9 cellular contexts compared by ENCODE assay signal in genomic region chr5:176653401-176653800, GRCh38. TPM values are rescaled to one million over a fixed set of nuclear protein-coding genes. Genes with fewer than 3 reads are reported as not detected.
A peak's percentile ranks its signal among the peaks of the same experiment; 100 is the strongest.
DNase-seq lines count a peak whose midpoint lies in the region; ATAC-seq, FAIRE-seq and TF ChIP-seq lines count a peak whose summit lies in the region.
"Had no signal": no experiment of that assay in that cellular context is flagged by ENCODE, and none has a peak within 500 bp of the region (broad histone marks: within the 10 kb centered on the region; RNA-seq: fewer than 3 reads in every experiment).

No MANE protein-coding gene starts in this region.

- CTCF ChIA-PET in PC-3 (lab: Charles Lee) (no interaction called here), HepG2 (lab: Yijun Ruan, JAX; ENCODE audit: low intra/inter-chr PET ratio, low total read pairs) (no interaction called here), A673 (lab: Charles Lee) (interaction anchor here (0.9 kb wide), 1 partner anchor 935 kb away, joined by 3 read pairs; no protein-coding TSS in a partner anchor)

- peaks cover 58% of the 10 kb centered on the region for H3K36me3 Mint-ChIP-seq in stimulated activated effector memory CD8-positive, alpha-beta T cell treated with anti-CD3 and anti-CD28 coated beads, Interleukin-12 subunit alpha, Interleukin-12 subunit beta, amount 100 ng/mL, for 72 hours

- TF ChIP-seq EP300 in HepG2 (IDR thresholded peaks at IDR 0.05; ENCODE audit: low read depth in 2 of 2, low read length in 2 of 2) (no peak), HepG2 (CRISPR knock-in tag; IDR thresholded peaks at IDR 0.05; ENCODE audit: borderline replicate concordance) (no peak)

- DNase-seq in PC-3 (peak; percentile 58), HepG2 (ENCODE audit: low spot score) (no peak), A673 (ENCODE audit: low spot score) (no peak), NCI-H1092 treated with DMSO at 0.1 percent for 48 hours (lab: John Stamatoyannopoulos, UW) (no peak)
- DNase-seq in activated T-cell treated with anti-CD3 and anti-CD28 coated beads, Interleukin-2, amount 50 U/mL, for 48 hours = peak; percentile 91 to 92
- peak; percentile 67 to 88 for DNase-seq in stimulated activated effector memory CD8-positive, alpha-beta T cell treated with anti-CD3 and anti-CD28 coated beads, Interleukin-12 subunit alpha, Interleukin-12 subunit beta, amount 100 ng/mL, for 72 hours (ENCODE audit: low spot score in 2 of 2)
- no peak for DNase-seq in central memory CD4-positive, alpha-beta T cell
- DNase-seq: foreskin melanocyte had no signal

- no peak for FAIRE-seq in HepG2 (lab: Jason Lieb, UNC)

- H3K4me3 ChIP-seq in PC-3 (ENCODE audit: low read length) (no peak overlapping the region), HepG2 (replicated peaks in 1 of 3; ENCODE audit: insufficient read depth in 1 of 3, low read depth in 2 of 3, low read length in 3 of 3) (no peak overlapping the region), A673 (ENCODE audit: low read depth, low read length, poor library complexity, severe bottlenecking) (no peak overlapping the region)

- H3K27me3 ChIP-seq in PC-3 (ENCODE audit: low read length) (no peaks in the 10 kb centered on the region), HepG2 (ENCODE audit: control insufficient read depth in 1 of 2, insufficient read depth in 2 of 2, low read length in 2 of 2) (no peaks in the 10 kb centered on the region), A673 (replicated peaks; ENCODE audit: insufficient read depth, low read depth, low read length, poor library complexity) (no peaks in the 10 kb centered on the region)

- no peaks in the 10 kb centered on the region for H3K9me2 ChIP-seq in PC-3 (replicated peaks; ENCODE audit: low read length)

- peaks cover 10% of the 10 kb centered on the region; the same call in 1 of the 2 replicates for H4K20me1 ChIP-seq in PC-3 (ENCODE audit: low read length)
- no peaks in the 10 kb centered on the region for H4K20me1 ChIP-seq in HepG2 (ENCODE audit: insufficient read depth, low read length)

- H3K4me1 Mint-ChIP-seq in stimulated activated effector memory CD8-positive, alpha-beta T cell treated with anti-CD3 and anti-CD28 coated beads, Interleukin-12 subunit alpha, Interleukin-12 subunit beta, amount 100 ng/mL, for 72 hours = peaks cover 73% of the 10 kb centered on the region

- H3K9ac ChIP-seq in PC-3 (ENCODE audit: low read length) = no peak overlapping the region
- no peak overlapping the region for H3K9ac ChIP-seq in HepG2 (ENCODE audit: insufficient read depth, low read depth, low read length)

- no peak for TF ChIP-seq CTCF in PC-3 (conservative IDR thresholded peaks at IDR 0.05; ENCODE audit: low read depth, low read length)
- no peak for TF ChIP-seq CTCF in HepG2 (CRISPR knock-in tag; IDR thresholded peaks at IDR 0.05)
- TF ChIP-seq CTCF in A673 (conservative IDR thresholded peaks at IDR 0.05; ENCODE audit: low read depth, low read length) = no peak

- 96% methylated on average over 5 of the region's 5 CpGs for WGBS in HepG2 (ENCODE audit: low lambda C conversion rate)

- peak overlapping the region; percentile 32 for H3K4me3 Mint-ChIP-seq in stimulated activated effector memory CD8-positive, alpha-beta T cell treated with anti-CD3 and anti-CD28 coated beads, Interleukin-12 subunit alpha, Interleukin-12 subunit beta, amount 100 ng/mL, for 72 hours

- H3K4me2 ChIP-seq in PC-3 (ENCODE audit: low read length) (no peak overlapping the region), HepG2 (ENCODE audit: low read depth, low read length) (no peak overlapping the region)

- H3K9me3 Mint-ChIP-seq in stimulated activated effector memory CD8-positive, alpha-beta T cell treated with anti-CD3 and anti-CD28 coated beads, Interleukin-12 subunit alpha, Interleukin-12 subunit beta, amount 100 ng/mL, for 72 hours = no peaks in the 10 kb centered on the region

- TF ChIP-seq RAD21 in HepG2 (CRISPR knock-in tag; IDR thresholded peaks at IDR 0.05) = no peak

- no peak for TF ChIP-seq POLR2A in HepG2 (IDR thresholded peaks at IDR 0.05; ENCODE audit: insufficient read depth in 1 of 2, low read depth in 2 of 2, low read length in 2 of 2)

- H3K27ac ChIP-seq in PC-3 (ENCODE audit: low read length) = peak overlapping the region; percentile 14; the same call in 1 of the 2 replicates
- no peak overlapping the region for H3K27ac ChIP-seq in HepG2 (ENCODE audit: extremely low read length, insufficient read depth, low read length)
- no peak overlapping the region for H3K27ac ChIP-seq in A673 (ENCODE audit: low read depth, low read length, poor library complexity, severe bottlenecking)

- intact Hi-C loops in PC-3 (cut with micrococcal nuclease) = no loop called here
- intact Hi-C loops in HepG2 (cut with micrococcal nuclease; ENCODE audit: unreplicated experiment) = no loop called here
- intact Hi-C loops in A673 (cut with micrococcal nuclease; ENCODE audit: unreplicated experiment) = no loop called here

- BruUV-seq in PC-3 (replicated peaks; lab: Mats Ljungman, UMichigan) (no TSS peak), HepG2 (replicated peaks; lab: Mats Ljungman, UMichigan) (no TSS peak), A673 (replicated peaks; lab: Mats Ljungman, UMichigan) (no TSS peak)

- POLR2A ChIA-PET in PC-3 (lab: Charles Lee; ENCODE audit: unreplicated experiment) (interaction anchor here (0.6 kb wide), 1 partner anchor 159 kb away, joined by 3 read pairs; no protein-coding TSS in a partner anchor), HepG2 (lab: Yijun Ruan, JAX) (no interaction called here), A673 (lab: Charles Lee; ENCODE audit: low non-redundant PET) (no interaction called here)

- peaks cover 5% of the 10 kb centered on the region for H3F3A ChIP-seq in PC-3 (ENCODE audit: low read length, unreplicated experiment)

- peaks cover 19% of the 10 kb centered on the region for H3K4me1 ChIP-seq in PC-3 (ENCODE audit: insufficient read depth, low read length)
- peaks cover 9% of the 10 kb centered on the region for H3K4me1 ChIP-seq in HepG2 (ENCODE audit: insufficient read depth, low read length)
- no peaks in the 10 kb centered on the region for H3K4me1 ChIP-seq in A673 (ENCODE audit: insufficient read depth, low read length, poor library complexity, severe bottlenecking)

- H3K79me2 ChIP-seq in PC-3 (ENCODE audit: low read length) = peaks cover 23% of the 10 kb centered on the region
- H3K79me2 ChIP-seq in HepG2 (ENCODE audit: insufficient read depth, low read length) = no peaks in the 10 kb centered on the region

- in situ Hi-C loops in HepG2 (cut with HindIII; ENCODE audit: extremely low pct_ligation_motif_present, low pct_unique_long_range_greater_than_20kb) = no loop called here

- no peaks in the 10 kb centered on the region; the same call in 1 of the 2 replicates for H3K36me3 ChIP-seq in PC-3 (ENCODE audit: low read depth, low read length)
- H3K36me3 ChIP-seq in HepG2 (replicated peaks in 1 of 2; ENCODE audit: control insufficient read depth in 1 of 2, insufficient read depth in 2 of 2, low read length in 2 of 2) = no peaks in the 10 kb centered on the region; a peak in 1 of 5 replicates
- no peaks in the 10 kb centered on the region for H3K36me3 ChIP-seq in A673 (ENCODE audit: insufficient read depth, low read length, poor library complexity, severe bottlenecking)

- no peaks in the 10 kb centered on the region for H3K9me3 ChIP-seq in PC-3 (ENCODE audit: low read length)
- H3K9me3 ChIP-seq in HepG2 (ENCODE audit: low read length) = no peaks in the 10 kb centered on the region
- no peaks in the 10 kb centered on the region for H3K9me3 ChIP-seq in A673 (ENCODE audit: low read depth, low read length, poor library complexity, severe bottlenecking)

- peak overlapping the region; percentile 50 for H3K27ac Mint-ChIP-seq in stimulated activated effector memory CD8-positive, alpha-beta T cell treated with anti-CD3 and anti-CD28 coated beads, Interleukin-12 subunit alpha, Interleukin-12 subunit beta, amount 100 ng/mL, for 72 hours

- ATAC-seq in PC-3 = peak; percentile 72
- no peak for ATAC-seq in HepG2
- peak; percentile 93 for ATAC-seq in stimulated activated effector memory CD8-positive, alpha-beta T cell treated with anti-CD3 and anti-CD28 coated beads, Interleukin-12 subunit alpha, Interleukin-12 subunit beta, amount 100 ng/mL, for 72 hours
- no peak for ATAC-seq in GM19328 (IDR thresholded peaks at IDR 0.05; ENCODE audit: unreplicated experiment)

- H2AFZ ChIP-seq in PC-3 (ENCODE audit: low read length) (no peak overlapping the region), HepG2 (ENCODE audit: low read length) (no peak overlapping the region)

RNA-seq across cellular contexts. Expression of gene TSPAN17, which starts 6.1 kb away (rescaled TPM):
- total RNA-seq in PC-3 (2014; rRNA removed) (47.3 and 56.3 TPM in 2 replicates), HepG2 (2016; rRNA removed; fragmentation: Illumina TruSeq; extraction: Trizol) (10.1 and 11.5 TPM in 2 replicates), A673 (2021) (23.3 and 27.8 TPM in 2 replicates)
- total RNA-seq in HepG2 (2016; cell fraction: cytosol; rRNA removed; fragmentation: Illumina TruSeq; extraction: Trizol; ENCODE audit: low read depth) = 14.4 and 15.0 TPM in 2 replicates
- total RNA-seq in HepG2 (2016; cell fraction: insoluble cytoplasmic fraction; rRNA removed; fragmentation: Illumina TruSeq; extraction: Trizol) = 9.9 and 11.9 TPM in 2 replicates
- 28.4 and 30.1 TPM in 2 replicates for total RNA-seq in HepG2 (2016; cell fraction: membrane; rRNA removed; fragmentation: Illumina TruSeq; extraction: Trizol)
- 6.7 and 8.6 TPM in 2 replicates for total RNA-seq in HepG2 (2016; cell fraction: nucleus; rRNA removed; fragmentation: Illumina TruSeq; extraction: Trizol)
- 15.0 and 20.0 TPM in 2 replicates for polyA plus RNA-seq in HepG2 (2011; rRNA removed)
- 14.6 and 15.9 TPM in 2 replicates for polyA plus RNA-seq in HepG2 (2011; cell fraction: cytosol; rRNA removed)
- polyA plus RNA-seq in HepG2 (2011; cell fraction: nucleus; rRNA removed) = 34.5 and 40.1 TPM in 2 replicates
- 7.5 and 9.2 TPM in 2 replicates for polyA plus RNA-seq in HepG2 (2012)
- polyA plus RNA-seq in HepG2 (2016; cell fraction: cytosol; fragmentation: Illumina TruSeq; extraction: Trizol; ENCODE audit: low read depth) = 20.7 and 22.9 TPM in 2 replicates
- 11.8 and 14.9 TPM in 2 replicates for polyA plus RNA-seq in HepG2 (2016; cell fraction: insoluble cytoplasmic fraction; fragmentation: Illumina TruSeq; extraction: Trizol; ENCODE audit: low read depth)
- polyA plus RNA-seq in HepG2 (2016; cell fraction: membrane; fragmentation: Illumina TruSeq; extraction: Trizol; ENCODE audit: low read depth) = 32.1 and 34.7 TPM in 2 replicates
- 17.6 and 18.4 TPM in 2 replicates for polyA plus RNA-seq in HepG2 (2016; cell fraction: nucleus; fragmentation: Illumina TruSeq; extraction: Trizol; ENCODE audit: insufficient read depth, low read depth)
- polyA minus RNA-seq in HepG2 (2011; rRNA and poly(A)+ RNA removed; ENCODE audit: low replicate concordance) = 26.2 and 35.2 TPM in 2 replicates
- polyA minus RNA-seq in HepG2 (2011; cell fraction: cytosol; rRNA and poly(A)+ RNA removed) = 9.8 and 12.6 TPM in 2 replicates
- 6.7 and 8.6 TPM in 2 replicates for polyA minus RNA-seq in HepG2 (2011; cell fraction: nucleus; rRNA and poly(A)+ RNA removed)

RNA-seq across cellular contexts. Expression of gene EIF4E1B, which starts 22.9 kb away (rescaled TPM):
- total RNA-seq in PC-3 (2014; rRNA removed) = not detected in 2 replicates
- total RNA-seq in HepG2 (2016; rRNA removed; fragmentation: Illumina TruSeq; extraction: Trizol) = not detected in 2 replicates
- total RNA-seq in HepG2 (2016; cell fraction: cytosol; rRNA removed; fragmentation: Illumina TruSeq; extraction: Trizol; ENCODE audit: low read depth) = not detected in 2 replicates
- not detected in 2 replicates for total RNA-seq in HepG2 (2016; cell fraction: insoluble cytoplasmic fraction; rRNA removed; fragmentation: Illumina TruSeq; extraction: Trizol)
- not detected in 2 replicates for total RNA-seq in HepG2 (2016; cell fraction: membrane; rRNA removed; fragmentation: Illumina TruSeq; extraction: Trizol)
- total RNA-seq in HepG2 (2016; cell fraction: nucleus; rRNA removed; fragmentation: Illumina TruSeq; extraction: Trizol) = not detected in 2 replicates
- polyA plus RNA-seq in HepG2 (2011; rRNA removed) = not detected in 2 replicates
- not detected in 2 replicates for polyA plus RNA-seq in HepG2 (2011; cell fraction: cytosol; rRNA removed)
- not detected in 2 replicates for polyA plus RNA-seq in HepG2 (2011; cell fraction: nucleus; rRNA removed)
- not detected in 2 replicates for polyA plus RNA-seq in HepG2 (2012)
- not detected in 2 replicates for polyA plus RNA-seq in HepG2 (2016; cell fraction: cytosol; fragmentation: Illumina TruSeq; extraction: Trizol; ENCODE audit: low read depth)
- not detected in 2 replicates for polyA plus RNA-seq in HepG2 (2016; cell fraction: insoluble cytoplasmic fraction; fragmentation: Illumina TruSeq; extraction: Trizol; ENCODE audit: low read depth)
- polyA plus RNA-seq in HepG2 (2016; cell fraction: membrane; fragmentation: Illumina TruSeq; extraction: Trizol; ENCODE audit: low read depth) = not detected in 2 replicates
- not detected in 2 replicates for polyA plus RNA-seq in HepG2 (2016; cell fraction: nucleus; fragmentation: Illumina TruSeq; extraction: Trizol; ENCODE audit: insufficient read depth, low read depth)
- 0.07 TPM in 1 of 2 replicates, not detected in the other for polyA minus RNA-seq in HepG2 (2011; rRNA and poly(A)+ RNA removed; ENCODE audit: low replicate concordance)
- not detected in 2 replicates for polyA minus RNA-seq in HepG2 (2011; cell fraction: cytosol; rRNA and poly(A)+ RNA removed)
- not detected in 2 replicates for polyA minus RNA-seq in HepG2 (2011; cell fraction: nucleus; rRNA and poly(A)+ RNA removed)
- total RNA-seq in A673 (2021) = not detected in 2 replicates

RNA-seq across cellular contexts. Expression of gene SNCB, which starts 23.1 kb away (rescaled TPM):
- 2.1 and 8.6 TPM in 2 replicates for total RNA-seq in PC-3 (2014; rRNA removed)
- not detected in 2 replicates for total RNA-seq in HepG2 (2016; rRNA removed; fragmentation: Illumina TruSeq; extraction: Trizol)
- not detected in 2 replicates for total RNA-seq in HepG2 (2016; cell fraction: cytosol; rRNA removed; fragmentation: Illumina TruSeq; extraction: Trizol; ENCODE audit: low read depth)
- not detected in 2 replicates for total RNA-seq in HepG2 (2016; cell fraction: insoluble cytoplasmic fraction; rRNA removed; fragmentation: Illumina TruSeq; extraction: Trizol)
- total RNA-seq in HepG2 (2016; cell fraction: membrane; rRNA removed; fragmentation: Illumina TruSeq; extraction: Trizol) = not detected in 2 replicates
- not detected in 2 replicates for total RNA-seq in HepG2 (2016; cell fraction: nucleus; rRNA removed; fragmentation: Illumina TruSeq; extraction: Trizol)
- polyA plus RNA-seq in HepG2 (2011; rRNA removed) = not detected in 2 replicates
- not detected in 2 replicates for polyA plus RNA-seq in HepG2 (2011; cell fraction: cytosol; rRNA removed)
- not detected in 2 replicates for polyA plus RNA-seq in HepG2 (2011; cell fraction: nucleus; rRNA removed)
- not detected in 2 replicates for polyA plus RNA-seq in HepG2 (2012)
- not detected in 2 replicates for polyA plus RNA-seq in HepG2 (2016; cell fraction: cytosol; fragmentation: Illumina TruSeq; extraction: Trizol; ENCODE audit: low read depth)
- polyA plus RNA-seq in HepG2 (2016; cell fraction: insoluble cytoplasmic fraction; fragmentation: Illumina TruSeq; extraction: Trizol; ENCODE audit: low read depth) = not detected in 2 replicates
- not detected in 2 replicates for polyA plus RNA-seq in HepG2 (2016; cell fraction: membrane; fragmentation: Illumina TruSeq; extraction: Trizol; ENCODE audit: low read depth)
- polyA plus RNA-seq in HepG2 (2016; cell fraction: nucleus; fragmentation: Illumina TruSeq; extraction: Trizol; ENCODE audit: insufficient read depth, low read depth) = not detected in 2 replicates
- polyA minus RNA-seq in HepG2 (2011; rRNA and poly(A)+ RNA removed; ENCODE audit: low replicate concordance) = not detected in 2 replicates
- not detected in 2 replicates for polyA minus RNA-seq in HepG2 (2011; cell fraction: cytosol; rRNA and poly(A)+ RNA removed)
- not detected in 2 replicates for polyA minus RNA-seq in HepG2 (2011; cell fraction: nucleus; rRNA and poly(A)+ RNA removed)
- total RNA-seq in A673 (2021) = not detected in 2 replicates

RNA-seq across cellular contexts. Expression of gene GPRIN1, which starts 43.4 kb away (rescaled TPM):
- total RNA-seq in PC-3 (2014; rRNA removed) (18.7 and 19.9 TPM in 2 replicates), HepG2 (2016; rRNA removed; fragmentation: Illumina TruSeq; extraction: Trizol) (2.0 and 2.1 TPM in 2 replicates), A673 (2021) (16.7 and 18.9 TPM in 2 replicates)
- 0.20 and 0.26 TPM in 2 replicates for total RNA-seq in HepG2 (2016; cell fraction: cytosol; rRNA removed; fragmentation: Illumina TruSeq; extraction: Trizol; ENCODE audit: low read depth)
- total RNA-seq in HepG2 (2016; cell fraction: insoluble cytoplasmic fraction; rRNA removed; fragmentation: Illumina TruSeq; extraction: Trizol) = 1.6 and 2.0 TPM in 2 replicates
- total RNA-seq in HepG2 (2016; cell fraction: membrane; rRNA removed; fragmentation: Illumina TruSeq; extraction: Trizol) = 0.71 and 0.79 TPM in 2 replicates
- 1.4 and 1.8 TPM in 2 replicates for total RNA-seq in HepG2 (2016; cell fraction: nucleus; rRNA removed; fragmentation: Illumina TruSeq; extraction: Trizol)
- polyA plus RNA-seq in HepG2 (2011; rRNA removed) = 0.32 and 0.56 TPM in 2 replicates
- 0.31 and 0.34 TPM in 2 replicates for polyA plus RNA-seq in HepG2 (2011; cell fraction: cytosol; rRNA removed)
- polyA plus RNA-seq in HepG2 (2011; cell fraction: nucleus; rRNA removed) = 0.50 and 0.62 TPM in 2 replicates
- 0.59 and 0.60 TPM in 2 replicates for polyA plus RNA-seq in HepG2 (2012)
- 0.09 TPM in 2 replicates for polyA plus RNA-seq in HepG2 (2016; cell fraction: cytosol; fragmentation: Illumina TruSeq; extraction: Trizol; ENCODE audit: low read depth)
- polyA plus RNA-seq in HepG2 (2016; cell fraction: insoluble cytoplasmic fraction; fragmentation: Illumina TruSeq; extraction: Trizol; ENCODE audit: low read depth) = 1.4 and 1.7 TPM in 2 replicates
- 0.34 and 0.43 TPM in 2 replicates for polyA plus RNA-seq in HepG2 (2016; cell fraction: membrane; fragmentation: Illumina TruSeq; extraction: Trizol; ENCODE audit: low read depth)
- polyA plus RNA-seq in HepG2 (2016; cell fraction: nucleus; fragmentation: Illumina TruSeq; extraction: Trizol; ENCODE audit: insufficient read depth, low read depth) = 1.1 and 1.6 TPM in 2 replicates
- polyA minus RNA-seq in HepG2 (2011; rRNA and poly(A)+ RNA removed; ENCODE audit: low replicate concordance) = 0.62 and 3.2 TPM in 2 replicates
- polyA minus RNA-seq in HepG2 (2011; cell fraction: cytosol; rRNA and poly(A)+ RNA removed) = 0.70 and 0.99 TPM in 2 replicates
- polyA minus RNA-seq in HepG2 (2011; cell fraction: nucleus; rRNA and poly(A)+ RNA removed) = 0.87 and 0.90 TPM in 2 replicates

Comparison
In these comparisons a context has a peak if more than half of its experiments do, and no peak if none do; other contexts are left out.
1. ATAC-seq: peak in PC-3 (single experiment) and stimulated activated effector memory CD8-positive, alpha-beta T cell treated with anti-CD3 and anti-CD28 coated beads, Interleukin-12 subunit alpha, Interleukin-12 subunit beta, amount 100 ng/mL, for 72 hours (single experiment); none in HepG2 (single experiment) and GM19328 (single experiment).
2. DNase-seq: peak in PC-3 (single experiment), activated T-cell treated with anti-CD3 and anti-CD28 coated beads, Interleukin-2, amount 50 U/mL, for 48 hours (2 of 2) and stimulated activated effector memory CD8-positive, alpha-beta T cell treated with anti-CD3 and anti-CD28 coated beads, Interleukin-12 subunit alpha, Interleukin-12 subunit beta, amount 100 ng/mL, for 72 hours (2 of 2); none in HepG2 (single experiment), A673 (single experiment), central memory CD4-positive, alpha-beta T cell (single experiment) and NCI-H1092 treated with DMSO at 0.1 percent for 48 hours (single experiment).